In genomic region chr11:14537134-14537599, GRCh38 we compare ENCODE assay signal across 8 cellular contexts. TPM values are rescaled to one million over a fixed set of nuclear protein-coding genes. Genes with fewer than 3 reads are reported as not detected.
DNase-seq lines count a peak whose midpoint lies in the region; ATAC-seq, FAIRE-seq and TF ChIP-seq lines count a peak whose summit lies in the region.

No MANE protein-coding gene starts in this region.

- CTCF ChIA-PET in HEK293T (lab: Yijun Ruan, JAX): interaction anchor here (0.7 to 1.0 kb wide), 3 partner anchors 371 to 1500 kb away, joined by 3 to 5 read pairs (median 5); no protein-coding TSS in a partner anchor

- H3K4me3 Mint-ChIP-seq in natural killer cell: no peak overlapping the region

- H3K27ac ChIP-seq in VCaP: no peak overlapping the region
- H3K27ac ChIP-seq in dorsolateral prefrontal cortex: peak overlapping the region in 3 of 59 donors; percentile 0 to 82 (median 28)

- no peaks in the 10 kb centered on the region for H3K9me3 Mint-ChIP-seq in natural killer cell

- intact Hi-C loops in dorsolateral prefrontal cortex (cut with DNase I) (loop anchor here in 1 of 2 donors (5.0 to 10.0 kb wide), 2 partner anchors 370 to 538 kb away; partner anchors contain the start of gene CALCB), natural killer cell (cut with micrococcal nuclease) (loop anchor here (1.0 to 5.0 kb wide), 7 partner anchors 40 to 535 kb away; partner anchors contain the start of genes CALCB and CYP2R1)

- no peaks in the 10 kb centered on the region for H3K27me3 Mint-ChIP-seq in natural killer cell (ENCODE audit: low read depth in 2 of 2)

- DNase-seq in HEK293T (ENCODE audit: extremely low spot score) (peak; percentile 50), NAMALWA (ENCODE audit: low spot score) (peak; percentile 75), dorsolateral prefrontal cortex (peak in 1 of 10 donors; percentile 44), natural killer cell (no peak), NCI-H1048 (lab: John Stamatoyannopoulos, UW) (no peak)

- H3K4me3 ChIP-seq in dorsolateral prefrontal cortex: peak overlapping the region in 4 of 59 donors; percentile 10 to 37 (median 29)

- ATAC-seq in natural killer cell: peak; percentile 84 to 91 (median 86)

- H3K27ac Mint-ChIP-seq in natural killer cell: peak overlapping the region in 1 of 2 donors; percentile 76

- POLR2A ChIA-PET in HEK293T (lab: Yijun Ruan, JAX): no interaction called here

- H3K27me3 ChIP-seq in dorsolateral prefrontal cortex: no peaks in the 10 kb centered on the region

- no peaks in the 10 kb centered on the region for H3K36me3 Mint-ChIP-seq in natural killer cell

- TF ChIP-seq CTCF in VCaP (conservative IDR thresholded peaks at IDR 0.05): peak; percentile 87
- TF ChIP-seq CTCF in dorsolateral prefrontal cortex (IDR thresholded peaks at IDR 0.05 in 54 of 56, conservative IDR thresholded peaks at IDR 0.05 in 2 of 56; ENCODE audit: low read depth in 1 of 56, partially characterized antibody in 56 of 56): peak; percentile 58 to 83 (median 76)
- peak; percentile 91 for TF ChIP-seq CTCF in natural killer cell (IDR thresholded peaks at IDR 0.05)

- FAIRE-seq in A204.1 (lab: Jason Lieb, UNC): peak; percentile 66
- peak; percentile 90 for FAIRE-seq in G401.6 (lab: Jason Lieb, UNC)

- H3K4me1 Mint-ChIP-seq in natural killer cell: no peaks in the 10 kb centered on the region

TF ChIP-seq in HEK293T, 16 proteins besides CTCF, POLR2A, EP300 and RAD21:
- TF ChIP-seq FOXA1 (IDR thresholded peaks at IDR 0.05) (no peak), LEF1 (IDR thresholded peaks at IDR 0.05; ENCODE audit: borderline replicate concordance) (no peak), SUZ12 (IDR thresholded peaks at IDR 0.05) (no peak), ZNF384 (IDR thresholded peaks at IDR 0.05) (no peak), FOXM1 (IDR thresholded peaks at IDR 0.05; ENCODE audit: borderline replicate concordance) (no peak), TARDBP (IDR thresholded peaks at IDR 0.05) (no peak)

RNA-seq across cellular contexts. Expression of gene PSMA1, which starts 17.0 kb away (rescaled TPM):
- 100 to 1,000 TPM in 48 of 120 experiments, 10 to 100 TPM in 72; 58.7 to 127 (median 94.6) TPM for total RNA-seq in dorsolateral prefrontal cortex
- total RNA-seq in natural killer cell: 100 to 1,000 TPM; 143 to 176 (median 155) TPM

RNA-seq across cellular contexts. Expression of gene COPB1, which starts 37.6 kb away (rescaled TPM):
- 10 to 100 TPM; 37.4 to 62.0 (median 47.8) TPM for total RNA-seq in dorsolateral prefrontal cortex
- total RNA-seq in natural killer cell: 10 to 100 TPM; 77.1 to 83.8 (median 80.4) TPM

Comparison
In these comparisons a context has a peak if more than half of its experiments do, and no peak if none do; other contexts are left out.
1. DNase-seq: peak in HEK293T (single experiment) and NAMALWA (single experiment); none in natural killer cell (single experiment) and NCI-H1048 (single experiment).
2. Peak in every context shown above with its lines, with median percentiles within 50 percentile points of each other: CTCF ChIP-seq.